18 cellular contexts compared by ENCODE assay signal in genomic region chr11:114092478-114092877, GRCh38. TPM values are rescaled to one million over a fixed set of nuclear protein-coding genes. Genes with fewer than 3 reads are reported as not detected.
DNase-seq lines count a peak whose midpoint lies in the region; ATAC-seq and TF ChIP-seq lines count a peak whose summit lies in the region.
"Had no signal": no experiment of that assay in that cellular context is flagged by ENCODE, and none has a peak within 500 bp of the region (broad histone marks: within the 10 kb centered on the region; RNA-seq: fewer than 3 reads in every experiment).

No MANE protein-coding gene starts in this region.

- DNase-seq in RWPE1 (ENCODE audit: low spot score) (no peak), neural crest cell (ENCODE audit: low read depth, low spot score) (no peak), thyroid gland (no peak), C1 segment of cervical spinal cord (lab: John Stamatoyannopoulos, UW) (no peak), T-cell (no peak), HuH-7 (ENCODE audit: low spot score) (no peak), NK-92 (lab: John Stamatoyannopoulos, UW; ENCODE audit: unreplicated experiment) (no peak)
- no peak for DNase-seq in effector memory CD8-positive, alpha-beta T cell
- DNase-seq: activated CD4-positive, alpha-beta T cell treated with anti-CD3 and anti-CD28 coated beads, Interleukin-2, amount 50 U/mL, for 1 hour; activated naive CD4-positive, alpha-beta T cell treated with anti-CD3 and anti-CD28 coated beads, Interleukin-2, amount 50 U/mL, for 16 hours; brain microvascular endothelial cell; effector CD8-positive, alpha-beta T cell; Kasumi-1; left colon; NCI-H1436; NCI-H82; Peyer's patch; stimulated activated naive CD8-positive, alpha-beta T cell treated with anti-CD3 and anti-CD28 coated beads, Interleukin-15, Interleukin-2, amounts not matched to agents 100 U/mL and 50 U/mL, for 24 hours had no signal

- H3K27me3 Mint-ChIP-seq in effector memory CD8-positive, alpha-beta T cell = peaks cover 0 to 7% of the 10 kb centered on the region in 2 donors
- H3K27me3 Mint-ChIP-seq in neural crest cell (ENCODE audit: low read depth) (no peaks in the 10 kb centered on the region), T-cell (no peaks in the 10 kb centered on the region)

- no peaks in the 10 kb centered on the region for H3K9me3 Mint-ChIP-seq in effector memory CD8-positive, alpha-beta T cell
- H3K9me3 Mint-ChIP-seq in neural crest cell (no peaks in the 10 kb centered on the region), T-cell (no peaks in the 10 kb centered on the region)

- H3K27ac ChIP-seq in RWPE1 (peak overlapping the region; percentile 24), thyroid gland (peak overlapping the region; percentile 57 to 97 (median 97))
- H3K27ac ChIP-seq: brain microvascular endothelial cell had no signal

- H3K4me3 ChIP-seq in thyroid gland (replicated peaks in 1 of 3) = no peak overlapping the region
- H3K4me3 ChIP-seq: Peyer's patch had no signal

- H3K9me3 ChIP-seq in thyroid gland = no peaks in the 10 kb centered on the region
- H3K9me3 ChIP-seq: Peyer's patch had no signal

- peaks cover 0 to 5% of the 10 kb centered on the region in 2 donors for H3K36me3 ChIP-seq in thyroid gland
- H3K36me3 ChIP-seq: brain microvascular endothelial cell had no signal

- no peak for ATAC-seq in effector memory CD8-positive, alpha-beta T cell (replicated peaks)
- no peak for ATAC-seq in T-cell (replicated peaks in 1 of 4)
- ATAC-seq: left colon; stimulated activated naive CD8-positive, alpha-beta T cell treated with anti-CD3 and anti-CD28 coated beads, Interleukin-15, Interleukin-2, amounts not matched to agents 100 U/mL and 50 U/mL, for 24 hours had no signal

- 85 to 95% methylated on average over 3 of the region's 3 CpGs for WGBS in thyroid gland, 2 donors

- POLR2A ChIA-PET in RWPE1 (lab: Yijun Ruan, JAX; ENCODE audit: low non-redundant PET) (no interaction called here), T-cell (lab: Charles Lee) (no interaction called here)

- peaks cover 37% of the 10 kb centered on the region for H3K36me3 Mint-ChIP-seq in effector memory CD8-positive, alpha-beta T cell (ENCODE audit: insufficient read depth)
- H3K36me3 Mint-ChIP-seq in neural crest cell (ENCODE audit: low read depth) (peaks cover 4% of the 10 kb centered on the region), T-cell (no peaks in the 10 kb centered on the region)

- H3K4me3 Mint-ChIP-seq in effector memory CD8-positive, alpha-beta T cell = peak overlapping the region in 1 of 2 donors; percentile 57
- H3K4me3 Mint-ChIP-seq in neural crest cell (peak overlapping the region; percentile 81), T-cell (no peak overlapping the region)

- H3K27ac Mint-ChIP-seq in effector memory CD8-positive, alpha-beta T cell = peak overlapping the region; percentile 28 to 67
- H3K27ac Mint-ChIP-seq in neural crest cell (ENCODE audit: unreplicated experiment) = peak overlapping the region; percentile 99
- H3K27ac Mint-ChIP-seq in T-cell = no peak overlapping the region

- intact Hi-C loops in thyroid gland (cut with DNase I) = no loop called here

- TF ChIP-seq POLR2A in thyroid gland (IDR thresholded peaks at IDR 0.05) = no peak

- H3K27me3 ChIP-seq in thyroid gland = no peaks in the 10 kb centered on the region
- H3K27me3 ChIP-seq: brain microvascular endothelial cell, Peyer's patch had no signal

- CTCF ChIA-PET in RWPE1 (lab: Yijun Ruan, JAX) (no interaction called here), T-cell (lab: Charles Lee) (interaction anchor here in 1 of 2 donors (0.6 kb wide), 1 partner anchor 122 kb away, joined by 5 read pairs; no protein-coding TSS in a partner anchor)

- H3K4me1 Mint-ChIP-seq in effector memory CD8-positive, alpha-beta T cell (ENCODE audit: low read depth in 2 of 2) = peaks cover 9 to 51% of the 10 kb centered on the region in 2 donors
- H3K4me1 Mint-ChIP-seq in neural crest cell (peaks cover 80% of the 10 kb centered on the region), T-cell (peaks cover 6 to 29% (median 7%) of the 10 kb centered on the region in 3 donors)

- H3K4me1 ChIP-seq in thyroid gland = peaks cover 92 to 95% of the 10 kb centered on the region in 2 donors

- no peak for TF ChIP-seq CTCF in RWPE1 (conservative IDR thresholded peaks at IDR 0.05; ENCODE audit: low read depth)
- no peak for TF ChIP-seq CTCF in neural crest cell (conservative IDR thresholded peaks at IDR 0.05)
- no peak for TF ChIP-seq CTCF in thyroid gland (IDR thresholded peaks at IDR 0.05)

RNA-seq across cellular contexts. Expression of gene ZBTB16, which starts 33.0 kb away (rescaled TPM):
- total RNA-seq in neural crest cell (36.6 and 39.4 TPM in 2 replicates), thyroid gland (100 to 1,000 TPM; 157 to 385 (median 177) TPM), T-cell (10 to 100 TPM in 3 of 5 donors, 1 to 10 TPM in 2; 8.3 to 20.5 (median 12.4) TPM)

Comparison
In these comparisons a context has a peak if more than half of its experiments do, and no peak if none do; other contexts are left out.
1. H3K27ac Mint-ChIP-seq: peak in effector memory CD8-positive, alpha-beta T cell (2 of 2) and neural crest cell (single experiment); none in T-cell (0 of 2).